ENCODE assay signal across 1 cellular context in the genomic region with DNA sequence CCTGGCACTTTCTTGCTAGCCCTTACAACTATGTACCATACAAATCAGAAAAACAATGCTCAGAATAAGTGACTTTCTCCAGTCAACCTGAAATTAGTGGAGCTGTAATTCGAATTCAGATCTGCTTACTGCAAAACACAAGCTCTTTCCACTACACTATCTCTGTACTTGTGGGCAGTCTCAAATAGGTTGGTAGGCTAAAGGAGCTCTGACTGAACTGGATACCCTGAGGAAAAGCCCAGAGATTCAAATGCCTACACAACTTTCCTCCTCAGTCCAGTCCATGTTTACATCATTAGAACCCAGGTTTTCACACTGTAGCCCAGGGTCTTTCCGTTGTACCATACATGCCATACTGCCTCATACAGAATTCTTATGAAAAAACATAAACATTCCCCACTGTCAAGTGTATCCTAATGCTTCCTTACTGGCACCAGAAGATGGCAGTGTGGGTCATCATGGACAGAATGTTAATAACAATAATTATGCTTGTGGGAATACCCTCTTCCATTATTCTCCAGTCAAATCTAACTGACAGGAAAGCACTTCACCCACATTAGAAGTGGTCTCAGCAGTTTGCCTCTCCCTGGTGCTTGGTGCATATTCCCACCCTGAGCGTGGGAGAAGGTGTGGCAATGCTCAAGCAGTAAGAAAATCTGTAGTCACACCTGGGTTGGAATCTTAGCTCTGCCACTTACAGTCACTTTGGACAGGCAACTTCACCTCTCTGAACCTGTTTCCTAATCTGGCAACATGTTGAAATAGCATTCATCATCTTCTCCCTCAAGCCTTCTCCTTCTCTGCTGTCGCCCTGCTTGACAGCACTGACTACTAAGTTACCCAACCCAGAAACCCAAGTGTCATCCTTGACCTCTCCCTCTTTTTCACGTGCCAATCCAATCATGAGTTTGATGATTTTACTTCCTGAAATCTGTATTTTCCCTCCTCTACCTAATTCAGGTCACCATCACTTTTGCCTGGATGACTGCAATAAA.
TF ChIP-seq lines count a peak whose summit lies in the region.

No MANE protein-coding gene starts in this region.

TF ChIP-seq in GM12878, 131 proteins besides CTCF, POLR2A, EP300 and RAD21 (continued from another document):
- TF ChIP-seq CUX1 (IDR thresholded peaks at IDR 0.05; ENCODE audit: insufficient replicate concordance, low read depth, low read length) (no peak), NRF1 (conservative IDR thresholded peaks at IDR 0.05; ENCODE audit: low read depth, low read length) (no peak), POLR2AphosphoS2 (IDR thresholded peaks at IDR 0.05; ENCODE audit: low read depth, low read length) (no peak), SMC3 (IDR thresholded peaks at IDR 0.05; ENCODE audit: borderline replicate concordance, low read length) (peak; percentile 62; the same call in 1 of the 2 replicates)
